In genomic region chr7:73593207-73594045, GRCh38 we compare ENCODE assay signal across 3 cellular contexts.
TF ChIP-seq lines count a peak whose summit lies in the region.

No MANE protein-coding gene starts in this region.

TF ChIP-seq in SK-N-SH treated with all-trans-retinoic acid at 6 μM for 48 hours, 23 proteins besides CTCF, POLR2A, EP300 and RAD21 (continues in another document):
- TF ChIP-seq CSDC2 (CRISPR knock-in tag; IDR thresholded peaks at IDR 0.05) (no peak), TSHZ2 (CRISPR knock-in tag; IDR thresholded peaks at IDR 0.05) (no peak), POU6F1 (CRISPR knock-in tag; IDR thresholded peaks at IDR 0.05; ENCODE audit: borderline replicate concordance, low read depth) (no peak), RARB (CRISPR knock-in tag; IDR thresholded peaks at IDR 0.05) (no peak), TOX (CRISPR knock-in tag; IDR thresholded peaks at IDR 0.05; ENCODE audit: borderline replicate concordance) (no peak), ZC3H10 (CRISPR knock-in tag; IDR thresholded peaks at IDR 0.05) (no peak), BACH2 (CRISPR knock-in tag; IDR thresholded peaks at IDR 0.05; ENCODE audit: borderline replicate concordance) (no peak), ZNF8 (CRISPR knock-in tag; IDR thresholded peaks at IDR 0.05) (no peak), ZFP3 (CRISPR knock-in tag; IDR thresholded peaks at IDR 0.05) (no peak), PPARA (CRISPR knock-in tag; IDR thresholded peaks at IDR 0.05; ENCODE audit: borderline replicate concordance) (no peak), ZNF565 (CRISPR knock-in tag; conservative IDR thresholded peaks at IDR 0.05; ENCODE audit: low read depth) (no peak), OSR1 (CRISPR knock-in tag; IDR thresholded peaks at IDR 0.05) (no peak), GLIS3 (CRISPR knock-in tag; IDR thresholded peaks at IDR 0.05) (no peak), ZNF70 (CRISPR knock-in tag; IDR thresholded peaks at IDR 0.05) (no peak), TCF4 (CRISPR knock-in tag; IDR thresholded peaks at IDR 0.05; ENCODE audit: borderline replicate concordance) (no peak), ESRRG (CRISPR knock-in tag; IDR thresholded peaks at IDR 0.05) (no peak), SNAI2 (CRISPR knock-in tag; IDR thresholded peaks at IDR 0.05) (no peak), ARNTL (CRISPR knock-in tag; IDR thresholded peaks at IDR 0.05; ENCODE audit: borderline replicate concordance, low read depth) (no peak), ZFP30 (CRISPR knock-in tag; IDR thresholded peaks at IDR 0.05) (no peak)

TF ChIP-seq in SK-N-SH, 30 proteins besides CTCF, POLR2A, EP300 and RAD21:
- TF ChIP-seq JUND (IDR thresholded peaks at IDR 0.05) = no peak
- no peak for TF ChIP-seq REST (IDR thresholded peaks at IDR 0.05; ENCODE audit: low read depth, low read length)
- TF ChIP-seq USF1 (IDR thresholded peaks at IDR 0.05; ENCODE audit: borderline replicate concordance, low read depth) = no peak
- no peak for TF ChIP-seq SIN3A (IDR thresholded peaks at IDR 0.05; ENCODE audit: borderline replicate concordance, low read depth, low read length)
- TF ChIP-seq RFX5 (IDR thresholded peaks at IDR 0.05; ENCODE audit: low read length) = no peak
- TF ChIP-seq PBX3 (IDR thresholded peaks at IDR 0.05) = no peak
- TF ChIP-seq FOXJ3 (CRISPR knock-in tag; IDR thresholded peaks at IDR 0.05) = no peak
- no peak for TF ChIP-seq RCOR1 (IDR thresholded peaks at IDR 0.05; ENCODE audit: low read length)
- TF ChIP-seq ELF1 (IDR thresholded peaks at IDR 0.05) = no peak
- TF ChIP-seq GATA2 (CRISPR knock-in tag; IDR thresholded peaks at IDR 0.05) = no peak
- no peak for TF ChIP-seq RXRA (IDR thresholded peaks at IDR 0.05; ENCODE audit: borderline replicate concordance, low read depth)
- no peak for TF ChIP-seq FOSL2 (IDR thresholded peaks at IDR 0.05; ENCODE audit: borderline replicate concordance, low read depth)
- TF ChIP-seq MXI1 (IDR thresholded peaks at IDR 0.05; ENCODE audit: low read depth, low read length) = no peak
- no peak for TF ChIP-seq SMC3 (IDR thresholded peaks at IDR 0.05; ENCODE audit: low read depth, low read length)
- TF ChIP-seq IRF3 (IDR thresholded peaks at IDR 0.05; ENCODE audit: low read depth, low read length) = no peak
- TF ChIP-seq MEF2A (IDR thresholded peaks at IDR 0.05; ENCODE audit: borderline replicate concordance, low read depth) = no peak
- no peak for TF ChIP-seq USF2 (IDR thresholded peaks at IDR 0.05; ENCODE audit: borderline replicate concordance, low read depth, low read length)
- TF ChIP-seq EZH2phosphoT487 (IDR thresholded peaks at IDR 0.05; ENCODE audit: borderline replicate concordance, low read depth) = no peak
- no peak for TF ChIP-seq NRF1 (IDR thresholded peaks at IDR 0.05; ENCODE audit: low read depth, low read length)
- TF ChIP-seq TAF1 (IDR thresholded peaks at IDR 0.05; ENCODE audit: borderline replicate concordance, low read depth, low read length) = no peak

TF ChIP-seq in HepG2, 621 proteins besides CTCF, POLR2A, EP300 and RAD21:
- peak; percentile 61 for TF ChIP-seq POLR2AphosphoS5 (IDR thresholded peaks at IDR 0.05; ENCODE audit: low read depth, low read length)
- peak; percentile 4; the same call in 1 of the 2 replicates for TF ChIP-seq KDM2A (CRISPR knock-in tag; IDR thresholded peaks at IDR 0.05; ENCODE audit: borderline replicate concordance, low read depth)
- peak; percentile 15; the same call in 1 of the 2 replicates for TF ChIP-seq POLR2G (IDR thresholded peaks at IDR 0.05; ENCODE audit: low read depth, low read length)
- TF ChIP-seq ZBTB37 (CRISPR knock-in tag; IDR thresholded peaks at IDR 0.05) = no peak
- peak; percentile 44; the same call in 1 of the 2 replicates for TF ChIP-seq FOSL2 (CRISPR knock-in tag; IDR thresholded peaks at IDR 0.05)
- peak; percentile 37; the same call in 1 of the 2 replicates for TF ChIP-seq RBFOX2 (IDR thresholded peaks at IDR 0.05; ENCODE audit: low read depth, low read length)
- TF ChIP-seq AGO2 (optimal IDR thresholded peaks at IDR 0.05; ENCODE audit: low read depth, low read length) = peak; percentile 96
- TF ChIP-seq RBM22 (optimal IDR thresholded peaks at IDR 0.05; ENCODE audit: low read length) = peak; percentile 83
- TF ChIP-seq SAFB2 (CRISPR knock-in tag; IDR thresholded peaks at IDR 0.05; ENCODE audit: borderline replicate concordance, low read depth) = peak; percentile 31; the same call in 1 of the 2 replicates
- TF ChIP-seq ZNF326 (CRISPR knock-in tag; IDR thresholded peaks at IDR 0.05; ENCODE audit: borderline replicate concordance) = 0 out of 2 replicates have a peak, but pooled peaks have one; percentile 13
- no peak for TF ChIP-seq PBX3 (CRISPR knock-in tag; IDR thresholded peaks at IDR 0.05; ENCODE audit: borderline replicate concordance)
- peak; percentile 50; the same call in 1 of the 2 replicates for TF ChIP-seq SSRP1 (CRISPR knock-in tag; IDR thresholded peaks at IDR 0.05)
- TF ChIP-seq PBX2 (CRISPR knock-in tag; IDR thresholded peaks at IDR 0.05) = no peak
- peak; percentile 25; the same call in 1 of the 2 replicates for TF ChIP-seq NRL (CRISPR knock-in tag; IDR thresholded peaks at IDR 0.05; ENCODE audit: borderline replicate concordance)
- TF ChIP-seq HNRNPL (IDR thresholded peaks at IDR 0.05; ENCODE audit: low read depth, low read length) = 0 out of 2 replicates have a peak, but pooled peaks have one; percentile 46
- TF ChIP-seq ZNF629 (CRISPR knock-in tag; conservative IDR thresholded peaks at IDR 0.05) = peak; percentile 85
- TF ChIP-seq ZNF768 (CRISPR knock-in tag; IDR thresholded peaks at IDR 0.05) = 0 out of 2 replicates have a peak, but pooled peaks have one; percentile 5
- TF ChIP-seq PAF1 (CRISPR knock-in tag; IDR thresholded peaks at IDR 0.05) = 0 out of 2 replicates have a peak, but pooled peaks have one; percentile 4
- TF ChIP-seq ZNF354B (CRISPR knock-in tag; IDR thresholded peaks at IDR 0.05) = no peak
- 0 out of 2 replicates have a peak, but pooled peaks have one; percentile 8 for TF ChIP-seq ZMYM4 (CRISPR knock-in tag; IDR thresholded peaks at IDR 0.05)
- peak; percentile 41; the same call in 1 of the 2 replicates for TF ChIP-seq ZBTB33 (CRISPR knock-in tag; IDR thresholded peaks at IDR 0.05)
- TF ChIP-seq ZNF549 (CRISPR knock-in tag; IDR thresholded peaks at IDR 0.05) = no peak
- no peak for TF ChIP-seq NONO (IDR thresholded peaks at IDR 0.05)
- peak; percentile 19 for TF ChIP-seq NONO (CRISPR knock-in tag; conservative IDR thresholded peaks at IDR 0.05)
- TF ChIP-seq AGO1 (IDR thresholded peaks at IDR 0.05; ENCODE audit: low read depth, low read length, poor library complexity, severe bottlenecking) = peak; percentile 7
- TF ChIP-seq ZMYM3 (CRISPR knock-in tag; IDR thresholded peaks at IDR 0.05) = 0 out of 2 replicates have a peak, but pooled peaks have one; percentile 25
